Comparison of ENCODE assay signal across 11 cellular contexts in genomic region chr17:49280918-49281317, GRCh38. TPM values are rescaled to one million over a fixed set of nuclear protein-coding genes. Genes with fewer than 3 reads are reported as not detected.
"Had no signal": no experiment of that assay in that cellular context is flagged by ENCODE, and none has a peak within 500 bp of the region (broad histone marks: within the 10 kb centered on the region; RNA-seq: fewer than 3 reads in every experiment).

No MANE protein-coding gene starts in this region.

- H3K4me3 Mint-ChIP-seq: HFFc6 had no signal

- H3K4me2 ChIP-seq: KMS-11 had no signal

- H3K4me3 ChIP-seq: GM23248, HAP-1 had no signal

- H3K27ac Mint-ChIP-seq: HFFc6 had no signal

- H3K36me3 ChIP-seq: HAP-1 had no signal

- H3K27ac ChIP-seq: GM23248, HL-60, KMS-11 had no signal

- ATAC-seq: HCT116 had no signal

- H3K9me3 ChIP-seq: HAP-1 had no signal

- DNase-seq: GM23248, GOT3, H7, HFFc6, IMR-90, KBM-7 had no signal

- H3K9ac ChIP-seq: GM23248, KMS-11 had no signal

- H2AFZ ChIP-seq: GM23248 had no signal

- H3K4me1 ChIP-seq: HAP-1 had no signal

RNA-seq across cellular contexts. Expression of gene PHOSPHO1, which starts 50.3 kb away (rescaled TPM):
- total RNA-seq: GM23248, HT1080 had no signal
- polyA plus RNA-seq: GM23248 had no signal
